In genomic region chr20:25848222-25848621, GRCh38 we compare ENCODE assay signal across 23 cellular contexts.
"Had no signal": no experiment of that assay in that cellular context is flagged by ENCODE, and none has a peak within 500 bp of the region (broad histone marks: within the 10 kb centered on the region; RNA-seq: fewer than 3 reads in every experiment).

No MANE protein-coding gene starts in this region.

- H3K27ac Mint-ChIP-seq: dendritic cell treated with granulocyte-macrophage colony-stimulating factor and Interleukin-4, amounts not matched to agents 40 ng/mL and 50 ng/mL, for 4 days; effector memory CD8-positive, alpha-beta T cell; memory B cell; mesothelial cell of epicardium; nephron; stimulated activated memory B cell treated with anti-CD40 and anti-IgM and Interleukin-4, amounts not matched to agents 10 μg/mL and 1 μg/mL and 100 μg/mL, for 72 hours; stimulated activated naive CD8-positive, alpha-beta T cell treated with anti-CD3 and anti-CD28 coated beads, Interleukin-15, Interleukin-2, amounts not matched to agents 100 ng/mL and 50 ng/mL, for 24 hours had no signal

- ATAC-seq: effector memory CD8-positive, alpha-beta T cell; gastrocnemius medialis; heart right ventricle; left lung; lower lobe of right lung; psoas muscle; stimulated activated memory B cell treated with anti-CD40 and anti-IgM and Interleukin-4, amounts not matched to agents 10 μg/mL and 1 μg/mL and 100 μg/mL, for 72 hours; upper lobe of right lung had no signal

- H3K4me1 Mint-ChIP-seq: mesothelial cell of epicardium, nephron had no signal

- H3K27me3 ChIP-seq: esophagus muscularis mucosa, gastrocnemius medialis, heart right ventricle, left lung, testis, tibial nerve, upper lobe of right lung had no signal

- H3K36me3 Mint-ChIP-seq: memory B cell; mesothelial cell of epicardium; stimulated activated memory B cell treated with anti-CD40 and anti-IgM and Interleukin-4, amounts not matched to agents 10 μg/mL and 1 μg/mL and 100 μg/mL, for 72 hours had no signal

- DNase-seq: effector memory CD8-positive, alpha-beta T cell; gastrocnemius medialis; heart right ventricle; hypothalamus; occipital lobe; retina; stimulated activated CD4-positive, alpha-beta T cell treated with anti-CD3 and anti-CD28 coated beads, Interleukin-4, amount 100 ng/mL, for 24 hours; testis; upper lobe of right lung had no signal

- H3K27ac ChIP-seq: epithelial cell of prostate, esophagus muscularis mucosa, gastrocnemius medialis, heart right ventricle, left lung, lower lobe of right lung, parathyroid adenoma, psoas muscle, testis, tibial nerve, upper lobe of right lung had no signal

- H3K9me3 ChIP-seq: esophagus muscularis mucosa, gastrocnemius medialis, heart right ventricle, left lung, lower lobe of right lung, psoas muscle, testis, tibial nerve, upper lobe of right lung had no signal

- H3K4me3 ChIP-seq: esophagus muscularis mucosa, gastrocnemius medialis, heart right ventricle, left lung, lower lobe of right lung, psoas muscle, smooth muscle cell, testis, tibial nerve, upper lobe of right lung had no signal

- H3K9me3 Mint-ChIP-seq: dendritic cell treated with granulocyte-macrophage colony-stimulating factor and Interleukin-4, amounts not matched to agents 40 ng/mL and 50 ng/mL, for 4 days; effector memory CD8-positive, alpha-beta T cell; memory B cell; mesothelial cell of epicardium; stimulated activated memory B cell treated with anti-CD40 and anti-IgM and Interleukin-4, amounts not matched to agents 10 μg/mL and 1 μg/mL and 100 μg/mL, for 72 hours; stimulated activated naive CD8-positive, alpha-beta T cell treated with anti-CD3 and anti-CD28 coated beads, Interleukin-15, Interleukin-2, amounts not matched to agents 100 ng/mL and 50 ng/mL, for 24 hours had no signal

- H3K36me3 ChIP-seq: esophagus muscularis mucosa, gastrocnemius medialis, heart right ventricle, left lung, lower lobe of right lung, tibial nerve, upper lobe of right lung had no signal

- H3K4me3 Mint-ChIP-seq: dendritic cell treated with granulocyte-macrophage colony-stimulating factor and Interleukin-4, amounts not matched to agents 40 ng/mL and 50 ng/mL, for 4 days; effector memory CD8-positive, alpha-beta T cell; memory B cell; mesothelial cell of epicardium; nephron; stimulated activated memory B cell treated with anti-CD40 and anti-IgM and Interleukin-4, amounts not matched to agents 10 μg/mL and 1 μg/mL and 100 μg/mL, for 72 hours; stimulated activated naive CD8-positive, alpha-beta T cell treated with anti-CD3 and anti-CD28 coated beads, Interleukin-15, Interleukin-2, amounts not matched to agents 100 ng/mL and 50 ng/mL, for 24 hours had no signal

- H3K4me1 ChIP-seq: left lung, lower lobe of right lung, psoas muscle, upper lobe of right lung had no signal
